In the genomic region with DNA sequence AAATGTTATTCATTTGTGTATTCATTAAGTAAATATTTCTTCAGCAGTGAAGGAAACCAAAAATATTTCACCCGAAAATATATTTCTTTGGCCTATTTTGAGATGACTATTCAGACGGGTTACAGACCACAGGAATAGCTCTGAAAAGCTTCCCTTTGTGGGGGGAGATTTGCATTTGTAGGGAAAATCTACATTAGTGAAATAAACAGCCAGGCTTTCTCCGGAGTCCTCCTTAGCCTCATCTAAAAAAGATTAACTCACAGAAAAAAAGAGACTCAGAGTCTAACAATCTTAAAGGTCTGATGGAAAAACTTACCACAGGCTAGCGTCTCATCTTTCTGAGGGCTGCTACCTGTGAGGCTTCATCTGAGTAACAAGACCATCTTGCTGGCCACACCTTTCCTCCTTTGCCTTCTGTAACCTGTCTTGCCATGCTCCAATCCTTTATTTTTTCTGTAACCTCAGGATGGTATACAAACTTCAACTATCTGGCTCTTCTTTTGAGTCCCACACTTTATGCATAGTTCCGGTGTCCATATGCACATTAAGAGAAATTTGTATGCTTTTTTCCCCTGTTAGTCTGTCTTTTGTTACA, we compare ENCODE assay signal across 2 cellular contexts.
TF ChIP-seq lines count a peak whose summit lies in the region.

No MANE protein-coding gene starts in this region.

TF ChIP-seq in A549, 52 proteins besides CTCF, POLR2A, EP300 and RAD21 (continued from another document):
- no peak for TF ChIP-seq RNF2 (IDR thresholded peaks at IDR 0.05; ENCODE audit: borderline replicate concordance, low read depth)
- no peak for TF ChIP-seq ZFP36 (IDR thresholded peaks at IDR 0.05; ENCODE audit: borderline replicate concordance, partially characterized antibody)
- TF ChIP-seq NFE2L2 (conservative IDR thresholded peaks at IDR 0.05; ENCODE audit: low read length): no peak
- TF ChIP-seq ESRRA (IDR thresholded peaks at IDR 0.05; ENCODE audit: borderline replicate concordance, low read length): no peak
- no peak for TF ChIP-seq CHD4 (IDR thresholded peaks at IDR 0.05; ENCODE audit: borderline replicate concordance)
- no peak for TF ChIP-seq HDAC2 (IDR thresholded peaks at IDR 0.05)
- no peak for TF ChIP-seq ZNF302 (CRISPR knock-in tag; IDR thresholded peaks at IDR 0.05)
- TF ChIP-seq USF2 (IDR thresholded peaks at IDR 0.05): no peak

TF ChIP-seq in WTC11, 78 proteins besides CTCF, POLR2A, EP300 and RAD21 (continued from another document):
- TF ChIP-seq ELF4 (CRISPR knock-in tag; IDR thresholded peaks at IDR 0.05; ENCODE audit: low read depth) (no peak), NFE2L1 (CRISPR knock-in tag; IDR thresholded peaks at IDR 0.05) (no peak), SMAD3 (CRISPR knock-in tag; IDR thresholded peaks at IDR 0.05; ENCODE audit: borderline replicate concordance) (no peak), ZNF423 (CRISPR knock-in tag; IDR thresholded peaks at IDR 0.05) (no peak), FOXK1 (CRISPR knock-in tag; IDR thresholded peaks at IDR 0.05) (no peak)
- TF ChIP-seq, protein P1, sequence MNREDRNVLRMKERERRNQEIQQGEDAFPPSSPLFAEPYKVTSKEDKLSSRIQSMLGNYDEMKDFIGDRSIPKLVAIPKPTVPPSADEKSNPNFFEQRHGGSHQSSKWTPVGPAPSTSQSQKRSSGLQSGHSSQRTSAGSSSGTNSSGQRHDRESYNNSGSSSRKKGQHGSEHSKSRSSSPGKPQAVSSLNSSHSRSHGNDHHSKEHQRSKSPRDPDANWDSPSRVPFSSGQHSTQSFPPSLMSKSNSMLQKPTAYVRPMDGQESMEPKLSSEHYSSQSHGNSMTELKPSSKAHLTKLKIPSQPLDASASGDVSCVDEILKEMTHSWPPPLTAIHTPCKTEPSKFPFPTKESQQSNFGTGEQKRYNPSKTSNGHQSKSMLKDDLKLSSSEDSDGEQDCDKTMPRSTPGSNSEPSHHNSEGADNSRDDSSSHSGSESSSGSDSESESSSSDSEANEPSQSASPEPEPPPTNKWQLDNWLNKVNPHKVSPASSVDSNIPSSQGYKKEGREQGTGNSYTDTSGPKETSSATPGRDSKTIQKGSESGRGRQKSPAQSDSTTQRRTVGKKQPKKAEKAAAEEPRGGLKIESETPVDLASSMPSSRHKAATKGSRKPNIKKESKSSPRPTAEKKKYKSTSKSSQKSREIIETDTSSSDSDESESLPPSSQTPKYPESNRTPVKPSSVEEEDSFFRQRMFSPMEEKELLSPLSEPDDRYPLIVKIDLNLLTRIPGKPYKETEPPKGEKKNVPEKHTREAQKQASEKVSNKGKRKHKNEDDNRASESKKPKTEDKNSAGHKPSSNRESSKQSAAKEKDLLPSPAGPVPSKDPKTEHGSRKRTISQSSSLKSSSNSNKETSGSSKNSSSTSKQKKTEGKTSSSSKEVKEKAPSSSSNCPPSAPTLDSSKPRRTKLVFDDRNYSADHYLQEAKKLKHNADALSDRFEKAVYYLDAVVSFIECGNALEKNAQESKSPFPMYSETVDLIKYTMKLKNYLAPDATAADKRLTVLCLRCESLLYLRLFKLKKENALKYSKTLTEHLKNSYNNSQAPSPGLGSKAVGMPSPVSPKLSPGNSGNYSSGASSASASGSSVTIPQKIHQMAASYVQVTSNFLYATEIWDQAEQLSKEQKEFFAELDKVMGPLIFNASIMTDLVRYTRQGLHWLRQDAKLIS (CRISPR knock-in tag; IDR thresholded peaks at IDR 0.05; ENCODE audit: borderline replicate concordance): no peak
